In the genomic region with DNA sequence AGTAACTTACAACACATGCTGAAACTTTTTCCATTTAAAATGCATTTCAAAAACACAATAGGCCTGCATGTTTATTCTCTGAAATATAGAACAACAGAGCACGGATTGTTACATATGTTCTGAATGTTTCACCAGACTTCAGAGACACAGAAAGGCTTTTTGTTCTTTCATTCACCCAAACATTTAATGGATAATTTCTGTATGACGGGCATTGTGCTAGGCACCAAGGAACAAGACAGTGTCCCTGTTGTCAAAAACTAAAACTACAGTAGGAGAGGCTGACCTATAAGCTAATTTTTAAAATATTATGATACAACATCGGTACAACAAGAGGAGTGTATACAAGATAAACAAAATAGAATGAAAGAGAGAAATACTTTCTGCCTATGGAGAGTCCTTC, we compare ENCODE assay signal across 17 cellular contexts.
A peak's percentile ranks its signal among the peaks of the same experiment; 100 is the strongest.
DNase-seq lines count a peak whose midpoint lies in the region; ATAC-seq and TF ChIP-seq lines count a peak whose summit lies in the region.
"Had no signal": no experiment of that assay in that cellular context is flagged by ENCODE, and none has a peak within 500 bp of the region (broad histone marks: within the 10 kb centered on the region; RNA-seq: fewer than 3 reads in every experiment).

No MANE protein-coding gene starts in this region.

- H2AFZ ChIP-seq in neural progenitor cell (replicated peaks) (peak overlapping the region; percentile 6), Karpas-422 (ENCODE audit: low read length) (no peak overlapping the region)

- H4K20me1 ChIP-seq in neural progenitor cell (ENCODE audit: low read depth): no peaks in the 10 kb centered on the region
- no peaks in the 10 kb centered on the region for H4K20me1 ChIP-seq in Karpas-422 (ENCODE audit: insufficient read depth, low read depth, low read length)

- peaks cover 11% of the 10 kb centered on the region for H3K4me1 Mint-ChIP-seq in neural progenitor cell
- H3K4me1 Mint-ChIP-seq in T-helper 2 cell treated with Interferon-gamma antibody and Interleukin-4, amounts not matched to agents 5 μg/mL and 100 μg/mL, for 36 hours (ENCODE audit: low read depth): no peaks in the 10 kb centered on the region
- H3K4me1 Mint-ChIP-seq: B cell had no signal

- H3K4me1 ChIP-seq in right cardiac atrium (ENCODE audit: control insufficient read depth, insufficient read depth, low read length): peaks cover 4% of the 10 kb centered on the region
- no peaks in the 10 kb centered on the region for H3K4me1 ChIP-seq in right atrium auricular region
- no peaks in the 10 kb centered on the region for H3K4me1 ChIP-seq in neural progenitor cell
- H3K4me1 ChIP-seq in left lung: no peaks in the 10 kb centered on the region
- no peaks in the 10 kb centered on the region for H3K4me1 ChIP-seq in Karpas-422 (ENCODE audit: low read length)

- no peak for DNase-seq in right cardiac atrium
- DNase-seq in right atrium auricular region (ENCODE audit: low spot score): no peak
- peak; percentile 8 for DNase-seq in inferior parietal cortex (ENCODE audit: extremely low spot score)
- DNase-seq in neural progenitor cell (ENCODE audit: low spot score): no peak
- DNase-seq in left lung: no peak
- DNase-seq in T-helper 2 cell treated with Interferon-gamma antibody and Interleukin-4, amounts not matched to agents 5 μg/mL and 100 μg/mL, for 36 hours (ENCODE audit: low spot score): no peak
- DNase-seq in Karpas-422: no peak
- DNase-seq: ACHN; C1 segment of cervical spinal cord; CD4-positive, alpha-beta T cell; DMS153; DMS79 treated with DMSO at 0.1 percent for 48 hours; EL; GOT3; H9 had no signal

- H3K36me3 ChIP-seq in right atrium auricular region (no peaks in the 10 kb centered on the region), neural progenitor cell (no peaks in the 10 kb centered on the region), left lung (no peaks in the 10 kb centered on the region), Karpas-422 (ENCODE audit: insufficient read depth, low read length) (no peaks in the 10 kb centered on the region)

- H3K27me3 ChIP-seq in right cardiac atrium (ENCODE audit: control insufficient read depth, insufficient read depth) (no peaks in the 10 kb centered on the region), right atrium auricular region (no peaks in the 10 kb centered on the region), neural progenitor cell (no peaks in the 10 kb centered on the region), left lung (no peaks in the 10 kb centered on the region), Karpas-422 (ENCODE audit: low read length) (no peaks in the 10 kb centered on the region)

- no peak overlapping the region for H3K27ac Mint-ChIP-seq in neural progenitor cell
- H3K27ac Mint-ChIP-seq in T-helper 2 cell treated with Interferon-gamma antibody and Interleukin-4, amounts not matched to agents 5 μg/mL and 100 μg/mL, for 36 hours: no peak overlapping the region
- H3K27ac Mint-ChIP-seq: B cell; CD4-positive, alpha-beta T cell; H9 had no signal

- intact Hi-C loops in right cardiac atrium (cut with DNase I): loop anchor here in 2 of 4 donors (10.0 kb wide), 1 partner anchor 303 kb away; no protein-coding TSS in a partner anchor
- intact Hi-C loops in left lung (cut with DNase I): no loop called here

- no peak overlapping the region for H3K4me3 Mint-ChIP-seq in neural progenitor cell
- no peak overlapping the region for H3K4me3 Mint-ChIP-seq in T-helper 2 cell treated with Interferon-gamma antibody and Interleukin-4, amounts not matched to agents 5 μg/mL and 100 μg/mL, for 36 hours
- H3K4me3 Mint-ChIP-seq: B cell; CD4-positive, alpha-beta T cell; H9 had no signal

- no peaks in the 10 kb centered on the region for H3K36me3 Mint-ChIP-seq in neural progenitor cell
- H3K36me3 Mint-ChIP-seq in T-helper 2 cell treated with Interferon-gamma antibody and Interleukin-4, amounts not matched to agents 5 μg/mL and 100 μg/mL, for 36 hours (ENCODE audit: low read depth): no peaks in the 10 kb centered on the region

- H3K9me3 ChIP-seq in right cardiac atrium (ENCODE audit: control insufficient read depth, low read length): no peaks in the 10 kb centered on the region
- no peaks in the 10 kb centered on the region for H3K9me3 ChIP-seq in right atrium auricular region
- no peaks in the 10 kb centered on the region for H3K9me3 ChIP-seq in neural progenitor cell (ENCODE audit: low read depth)
- H3K9me3 ChIP-seq in left lung: peaks cover 0 to 3% of the 10 kb centered on the region in 2 donors
- no peaks in the 10 kb centered on the region for H3K9me3 ChIP-seq in Karpas-422 (ENCODE audit: low read length)

- H3K27ac ChIP-seq in right cardiac atrium (ENCODE audit: low read length) (peak overlapping the region; percentile 9), right atrium auricular region (no peak overlapping the region), neural progenitor cell (no peak overlapping the region), left lung (no peak overlapping the region), Karpas-422 (ENCODE audit: low read length) (no peak overlapping the region)

- TF ChIP-seq POLR2A in GM18505 (IDR thresholded peaks at IDR 0.05; ENCODE audit: borderline replicate concordance, extremely low read depth, insufficient read depth, insufficient read length): no peak

- no peaks in the 10 kb centered on the region for H3K79me2 ChIP-seq in neural progenitor cell (ENCODE audit: low read depth)
- H3K79me2 ChIP-seq in Karpas-422 (ENCODE audit: low read length): no peaks in the 10 kb centered on the region

- H3K9me3 Mint-ChIP-seq in neural progenitor cell: peaks cover 1% of the 10 kb centered on the region
- no peaks in the 10 kb centered on the region for H3K9me3 Mint-ChIP-seq in T-helper 2 cell treated with Interferon-gamma antibody and Interleukin-4, amounts not matched to agents 5 μg/mL and 100 μg/mL, for 36 hours
- H3K9me3 Mint-ChIP-seq: CD4-positive, alpha-beta T cell had no signal

- TF ChIP-seq CTCF in right atrium auricular region (IDR thresholded peaks at IDR 0.05): no peak
- no peak for TF ChIP-seq CTCF in neural progenitor cell (IDR thresholded peaks at IDR 0.05)
- TF ChIP-seq CTCF in left lung (IDR thresholded peaks at IDR 0.05): no peak

- no peak overlapping the region for H3K4me3 ChIP-seq in right cardiac atrium (ENCODE audit: low read length)
- H3K4me3 ChIP-seq in right atrium auricular region: no peak overlapping the region
- H3K4me3 ChIP-seq in neural progenitor cell: no peak overlapping the region
- no peak overlapping the region for H3K4me3 ChIP-seq in left lung
- no peak overlapping the region for H3K4me3 ChIP-seq in Karpas-422 (ENCODE audit: low read length)

- H3K9me2 ChIP-seq in Karpas-422 (replicated peaks; ENCODE audit: insufficient read depth, low read length): no peaks in the 10 kb centered on the region

- H3K4me2 ChIP-seq in neural progenitor cell (no peak overlapping the region), Karpas-422 (ENCODE audit: low read depth, low read length, poor library complexity, severe bottlenecking) (no peak overlapping the region)

- peaks cover 5% of the 10 kb centered on the region for H3K27me3 Mint-ChIP-seq in neural progenitor cell (ENCODE audit: insufficient read depth, low read depth)
- no peaks in the 10 kb centered on the region for H3K27me3 Mint-ChIP-seq in T-helper 2 cell treated with Interferon-gamma antibody and Interleukin-4, amounts not matched to agents 5 μg/mL and 100 μg/mL, for 36 hours (ENCODE audit: low read depth)

- no peak for ATAC-seq in right cardiac atrium
- ATAC-seq in left lung: no peak
- ATAC-seq in GM18505 (IDR thresholded peaks at IDR 0.05; ENCODE audit: unreplicated experiment): no peak

- no peaks in the 10 kb centered on the region for H3F3A ChIP-seq in neural progenitor cell (ENCODE audit: low read depth)

- WGBS in right cardiac atrium: 82% methylated on average over 3 of the region's 3 CpGs

- H3K9ac ChIP-seq in neural progenitor cell (no peak overlapping the region), Karpas-422 (ENCODE audit: low read length) (no peak overlapping the region)
